In genomic region chr17:37642706-37643105, GRCh38 we compare ENCODE assay signal across 8 cellular contexts. TPM values are rescaled to one million over a fixed set of nuclear protein-coding genes. Genes with fewer than 3 reads are reported as not detected.
A peak's percentile ranks its signal among the peaks of the same experiment; 100 is the strongest.
DNase-seq lines count a peak whose midpoint lies in the region; ATAC-seq, FAIRE-seq and TF ChIP-seq lines count a peak whose summit lies in the region.

No MANE protein-coding gene starts in this region.

- H3K9me2 ChIP-seq in Karpas-422 (replicated peaks; ENCODE audit: insufficient read depth, low read length): no peaks in the 10 kb centered on the region

- H3K27ac Mint-ChIP-seq in astrocyte (ENCODE audit: unreplicated experiment) (peak overlapping the region; percentile 95), immature natural killer cell (peak overlapping the region; percentile 83 to 94 (median 93))
- H3K27ac Mint-ChIP-seq in stimulated activated effector memory CD8-positive, alpha-beta T cell treated with anti-CD3 and anti-CD28 coated beads, Interleukin-12 subunit alpha, Interleukin-12 subunit beta, amount 100 ng/mL, for 72 hours: peak overlapping the region; percentile 91

- no peak for FAIRE-seq in astrocyte (lab: Jason Lieb, UNC)

- H3K27me3 Mint-ChIP-seq in astrocyte (ENCODE audit: low read depth, unreplicated experiment): peaks cover 4% of the 10 kb centered on the region
- peaks cover 0 to 13% (median 5%) of the 10 kb centered on the region in 3 donors for H3K27me3 Mint-ChIP-seq in immature natural killer cell (ENCODE audit: low read depth in 3 of 3)

- H3K27ac ChIP-seq in DND-41 (ENCODE audit: low read length): peak overlapping the region; percentile 80
- peak overlapping the region; percentile 29; the same call in 1 of the 2 replicates for H3K27ac ChIP-seq in Karpas-422 (ENCODE audit: low read length)
- peak overlapping the region; percentile 94 for H3K27ac ChIP-seq in astrocyte (ENCODE audit: low read depth, low read length)

- peaks cover 56% of the 10 kb centered on the region for H3K79me2 ChIP-seq in DND-41 (ENCODE audit: insufficient read depth, low read length)
- H3K79me2 ChIP-seq in Karpas-422 (ENCODE audit: low read length): peaks cover 54% of the 10 kb centered on the region
- H3K79me2 ChIP-seq in astrocyte (ENCODE audit: insufficient read depth, low read length): peaks cover 51% of the 10 kb centered on the region

- H3K9ac ChIP-seq in DND-41 (ENCODE audit: low read depth, low read length): peak overlapping the region; percentile 88
- peak overlapping the region; percentile 85 for H3K9ac ChIP-seq in Karpas-422 (ENCODE audit: low read length)
- peak overlapping the region; percentile 95 for H3K9ac ChIP-seq in astrocyte (ENCODE audit: low read length)

- H3K4me3 ChIP-seq in DND-41 (ENCODE audit: low read depth in 1 of 2, low read length in 2 of 2): peak overlapping the region; percentile 92 to 97
- peak overlapping the region; percentile 88 for H3K4me3 ChIP-seq in Karpas-422 (ENCODE audit: low read length)
- peak overlapping the region; percentile 94 for H3K4me3 ChIP-seq in astrocyte (ENCODE audit: insufficient read depth, low read depth, low read length)

- TF ChIP-seq CTCF in DND-41 (IDR thresholded peaks at IDR 0.05; ENCODE audit: borderline replicate concordance, extremely low read depth, low read length, poor library complexity, severe bottlenecking) (no peak), astrocyte (IDR thresholded peaks at IDR 0.05; ENCODE audit: insufficient read depth, low read depth, low read length) (no peak)

- H2AFZ ChIP-seq in DND-41 (ENCODE audit: low read depth, low read length) (peak overlapping the region; percentile 96), Karpas-422 (ENCODE audit: low read length) (peak overlapping the region; percentile 54; the same call in 1 of the 2 replicates), astrocyte (ENCODE audit: low read depth, low read length) (peak overlapping the region; percentile 76)

- H3K4me1 ChIP-seq in DND-41 (ENCODE audit: insufficient read depth, low read length) (peaks cover 31% of the 10 kb centered on the region), Karpas-422 (ENCODE audit: low read length) (peaks cover 16% of the 10 kb centered on the region), astrocyte (ENCODE audit: insufficient read depth, low read length) (peaks cover 11% of the 10 kb centered on the region)

- peaks cover 14% of the 10 kb centered on the region for H3K4me1 Mint-ChIP-seq in astrocyte (ENCODE audit: low read depth, unreplicated experiment)
- H3K4me1 Mint-ChIP-seq in immature natural killer cell: peaks cover 35 to 50% of the 10 kb centered on the region in 2 donors
- peaks cover 27% of the 10 kb centered on the region for H3K4me1 Mint-ChIP-seq in stimulated activated effector memory CD8-positive, alpha-beta T cell treated with anti-CD3 and anti-CD28 coated beads, Interleukin-12 subunit alpha, Interleukin-12 subunit beta, amount 100 ng/mL, for 72 hours

- H3K4me2 ChIP-seq in DND-41 (ENCODE audit: insufficient read depth, low read length) (peak overlapping the region; percentile 77), Karpas-422 (ENCODE audit: low read depth, low read length, poor library complexity, severe bottlenecking) (peak overlapping the region; percentile 95), astrocyte (ENCODE audit: low read length) (peak overlapping the region; percentile 86)

- H3K4me3 Mint-ChIP-seq in astrocyte (ENCODE audit: unreplicated experiment) (peak overlapping the region; percentile 95), immature natural killer cell (peak overlapping the region; percentile 93 to 97 (median 96))
- H3K4me3 Mint-ChIP-seq in stimulated activated effector memory CD8-positive, alpha-beta T cell treated with anti-CD3 and anti-CD28 coated beads, Interleukin-12 subunit alpha, Interleukin-12 subunit beta, amount 100 ng/mL, for 72 hours: peak overlapping the region; percentile 85

- no peaks in the 10 kb centered on the region for H3K9me3 ChIP-seq in DND-41 (ENCODE audit: insufficient read depth, low read length, severe bottlenecking)
- H3K9me3 ChIP-seq in Karpas-422 (ENCODE audit: low read length): no peaks in the 10 kb centered on the region
- H3K9me3 ChIP-seq in astrocyte (ENCODE audit: insufficient read depth, low read depth, low read length): no peaks in the 10 kb centered on the region

- H3K36me3 ChIP-seq in DND-41 (ENCODE audit: insufficient read depth, low read length) (peaks cover 31% of the 10 kb centered on the region), Karpas-422 (ENCODE audit: insufficient read depth, low read length) (peaks cover 28% of the 10 kb centered on the region), astrocyte (ENCODE audit: insufficient read depth, low read length) (peaks cover 11% of the 10 kb centered on the region)

- H3K36me3 Mint-ChIP-seq in astrocyte (ENCODE audit: low read depth, unreplicated experiment) (peaks cover 7% of the 10 kb centered on the region), immature natural killer cell (peaks cover 10 to 17% (median 16%) of the 10 kb centered on the region in 3 donors)
- H3K36me3 Mint-ChIP-seq in stimulated activated effector memory CD8-positive, alpha-beta T cell treated with anti-CD3 and anti-CD28 coated beads, Interleukin-12 subunit alpha, Interleukin-12 subunit beta, amount 100 ng/mL, for 72 hours: peaks cover 54% of the 10 kb centered on the region

- ATAC-seq in DND-41 (ENCODE audit: insufficient read depth, low read depth): peak; percentile 50
- peak; percentile 61 for ATAC-seq in stimulated activated effector memory CD8-positive, alpha-beta T cell treated with anti-CD3 and anti-CD28 coated beads, Interleukin-12 subunit alpha, Interleukin-12 subunit beta, amount 100 ng/mL, for 72 hours
- no peak for ATAC-seq in HG03439 (IDR thresholded peaks at IDR 0.05; ENCODE audit: unreplicated experiment)
- no peak for ATAC-seq in HG02852 (IDR thresholded peaks at IDR 0.05; ENCODE audit: unreplicated experiment)

- no peaks in the 10 kb centered on the region for H4K20me1 ChIP-seq in DND-41 (ENCODE audit: insufficient read depth, low read length)
- H4K20me1 ChIP-seq in Karpas-422 (ENCODE audit: insufficient read depth, low read depth, low read length): peaks cover 7% of the 10 kb centered on the region; the same call in 1 of the 2 replicates
- H4K20me1 ChIP-seq in astrocyte (ENCODE audit: insufficient read depth, low read length): peaks cover 18% of the 10 kb centered on the region

- DNase-seq in DND-41: no peak
- peak; percentile 65 for DNase-seq in Karpas-422
- peak; percentile 35 for DNase-seq in astrocyte (ENCODE audit: low read depth)
- DNase-seq in immature natural killer cell: no peak
- no peak for DNase-seq in stimulated activated effector memory CD8-positive, alpha-beta T cell treated with anti-CD3 and anti-CD28 coated beads, Interleukin-12 subunit alpha, Interleukin-12 subunit beta, amount 100 ng/mL, for 72 hours (ENCODE audit: low spot score in 2 of 2)
- DNase-seq in NCI-H446 (lab: John Stamatoyannopoulos, UW): no peak

- H3K27me3 ChIP-seq in DND-41 (ENCODE audit: insufficient read depth, low read length, poor library complexity): peaks cover 17% of the 10 kb centered on the region
- no peaks in the 10 kb centered on the region for H3K27me3 ChIP-seq in Karpas-422 (ENCODE audit: low read length)
- H3K27me3 ChIP-seq in astrocyte (ENCODE audit: insufficient read depth, low read length): no peaks in the 10 kb centered on the region

- H3K9me3 Mint-ChIP-seq in astrocyte (ENCODE audit: unreplicated experiment): no peaks in the 10 kb centered on the region
- H3K9me3 Mint-ChIP-seq in immature natural killer cell: no peaks in the 10 kb centered on the region
- H3K9me3 Mint-ChIP-seq in stimulated activated effector memory CD8-positive, alpha-beta T cell treated with anti-CD3 and anti-CD28 coated beads, Interleukin-12 subunit alpha, Interleukin-12 subunit beta, amount 100 ng/mL, for 72 hours: no peaks in the 10 kb centered on the region

RNA-seq across cellular contexts. Expression of gene DDX52, which starts 0.5 kb away (rescaled TPM):
- 24.1 and 40.8 TPM in 2 replicates for total RNA-seq in Karpas-422 (2014; rRNA removed; shearing (Covaris generic); ENCODE audit: low replicate concordance)
- 52.2 and 55.1 TPM in 2 replicates for total RNA-seq in astrocyte
- 10 to 100 TPM in 1 of 3 donors, 1 to 10 TPM in 2; 7.9 to 19.3 (median 9.3) TPM for polyA plus RNA-seq in immature natural killer cell

RNA-seq across cellular contexts. Expression of gene SYNRG, which starts 33.5 kb away (rescaled TPM):
- total RNA-seq in Karpas-422 (2014; rRNA removed; shearing (Covaris generic); ENCODE audit: low replicate concordance): 37.8 and 46.6 TPM in 2 replicates
- 31.1 and 31.3 TPM in 2 replicates for total RNA-seq in astrocyte
- polyA plus RNA-seq in immature natural killer cell: 100 to 1,000 TPM in 1 of 3 donors, 10 to 100 TPM in 2; 32.8 to 118 (median 58.7) TPM

Comparison
In these comparisons a context has a peak if more than half of its experiments do, and no peak if none do; other contexts are left out.
1. ATAC-seq: peak in DND-41 (single experiment) and stimulated activated effector memory CD8-positive, alpha-beta T cell treated with anti-CD3 and anti-CD28 coated beads, Interleukin-12 subunit alpha, Interleukin-12 subunit beta, amount 100 ng/mL, for 72 hours (single experiment); none in HG03439 (single experiment) and HG02852 (single experiment).
2. DNase-seq: peak in Karpas-422 (single experiment) and astrocyte (single experiment); none in DND-41 (single experiment), immature natural killer cell (0 of 3), stimulated activated effector memory CD8-positive, alpha-beta T cell treated with anti-CD3 and anti-CD28 coated beads, Interleukin-12 subunit alpha, Interleukin-12 subunit beta, amount 100 ng/mL, for 72 hours (0 of 2) and NCI-H446 (0 of 2).
3. H3K27ac ChIP-seq: peak in every context shown above with its lines; median percentile 94 in astrocyte; 80 in DND-41; 29 in Karpas-422.
4. Peak in every context shown above with its lines, with median percentiles within 50 percentile points of each other: H2AFZ ChIP-seq, H3K4me2 ChIP-seq, H3K4me3 ChIP-seq, H3K9ac ChIP-seq, H3K27ac Mint-ChIP-seq and H3K4me3 Mint-ChIP-seq.